Comparison of ENCODE assay signal across 8 cellular contexts in the genomic region with DNA sequence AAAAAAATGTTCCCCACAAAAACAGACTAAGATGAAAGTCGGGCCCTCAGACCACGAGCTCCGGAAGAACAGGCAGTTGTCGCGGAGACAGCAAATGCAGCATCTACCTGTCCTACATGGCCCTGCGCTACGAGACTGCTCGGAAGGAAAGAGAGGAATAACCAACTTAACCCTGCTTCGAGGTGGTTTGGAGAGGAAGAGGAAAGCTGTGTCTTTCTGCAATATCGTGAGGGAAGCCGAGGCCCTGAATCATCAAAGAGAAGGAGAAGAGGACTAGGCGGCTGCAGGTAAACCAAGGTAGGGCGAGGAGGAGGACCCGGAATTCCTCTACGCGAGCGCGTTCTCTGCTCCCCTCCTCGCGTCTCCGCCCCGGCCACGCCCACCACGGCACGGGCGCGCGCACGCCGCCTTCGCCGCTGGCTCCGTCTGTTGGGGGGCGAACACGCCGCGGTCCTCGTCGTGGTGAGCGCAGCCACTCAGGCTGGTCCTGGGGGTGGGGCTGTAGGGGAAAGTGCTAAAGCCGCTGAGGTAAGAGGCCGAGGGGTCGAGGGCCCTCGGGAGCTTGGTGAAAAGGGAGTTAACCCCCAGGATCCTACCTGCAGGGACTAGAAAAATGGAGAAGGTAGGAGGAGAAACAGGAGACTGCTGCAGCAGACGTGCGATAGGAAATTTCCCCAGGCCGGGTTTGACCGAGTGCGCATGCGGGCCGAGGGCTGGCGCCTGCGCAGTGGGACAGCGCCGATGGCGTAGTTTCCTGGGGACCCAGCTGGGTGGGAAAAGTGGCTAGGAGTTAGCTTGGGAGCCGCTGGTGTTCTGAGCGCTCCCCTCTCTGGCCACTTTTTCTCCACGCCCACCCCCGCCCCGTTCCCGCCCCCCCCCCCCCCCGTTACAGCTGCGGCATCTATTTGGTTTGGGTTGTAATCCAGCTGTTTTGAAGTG.
DNase-seq lines count a peak whose midpoint lies in the region; ATAC-seq lines count a peak whose summit lies in the region.

ANAPC16 (plus strand) TSS at position 402 of the 939 bp plus-strand sequence. CDS start 7,903 bp downstream, outside the sequence.
ASCC1 (minus strand) TSS at position 666 of the 939 bp plus-strand sequence. CDS start 2,978 bp downstream, outside the sequence.

- ATAC-seq in GM19372 (IDR thresholded peaks at IDR 0.05; ENCODE audit: low read depth, unreplicated experiment) (peak; percentile 87), HG03521 (IDR thresholded peaks at IDR 0.05; ENCODE audit: unreplicated experiment) (peak; percentile 78)

- DNase-seq in C1 segment of cervical spinal cord (lab: John Stamatoyannopoulos, UW) (peak; percentile 90 to 99 (median 96)), NCI-H748 treated with DMSO at 0.1 percent for 48 hours (lab: John Stamatoyannopoulos, UW) (peak; percentile 81), dedifferentiated amniotic fluid mesenchymal stem cell (ENCODE audit: extremely low spot score) (peak; percentile 89), left kidney (ENCODE audit: low read depth, low spot score) (peak; percentile 97)
- DNase-seq in activated CD4-positive, alpha-beta T cell treated with anti-CD3 and anti-CD28 coated beads, Interleukin-2, amount 50 U/mL, for 24 hours (ENCODE audit: low read depth in 1 of 2, low spot score in 1 of 2): peak; percentile 91 to 95
- DNase-seq in stimulated activated CD4-positive, alpha-beta T cell treated with anti-CD3 and anti-CD28 coated beads, Interleukin-1b, Interleukin-23, amount 100 ng/mL, for 48 hours: peak; percentile 94

Comparison
In these comparisons a context has a peak if more than half of its experiments do, and no peak if none do; other contexts are left out.
1. Peak in every context shown above with its lines: DNase-seq and ATAC-seq.